28 cellular contexts compared by ENCODE assay signal in genomic region chrX:67939270-67939669, GRCh38.
"Had no signal": no experiment of that assay in that cellular context is flagged by ENCODE, and none has a peak within 500 bp of the region (broad histone marks: within the 10 kb centered on the region; RNA-seq: fewer than 3 reads in every experiment).

No MANE protein-coding gene starts in this region.

- H3K9me3 ChIP-seq: colonic mucosa, esophagus muscularis mucosa, esophagus squamous epithelium, gastrocnemius medialis, gastroesophageal sphincter, heart right ventricle had no signal

- H3K9me3 Mint-ChIP-seq: dendritic cell treated with granulocyte-macrophage colony-stimulating factor and Interleukin-4, amounts not matched to agents 40 ng/mL and 50 ng/mL, for 4 days had no signal

- FAIRE-seq: colon, endometrium, endothelial cell of umbilical vein, frontal cortex had no signal

- H3K4me3 Mint-ChIP-seq: dendritic cell treated with granulocyte-macrophage colony-stimulating factor and Interleukin-4, amounts not matched to agents 40 ng/mL and 50 ng/mL, for 4 days; effector memory CD8-positive, alpha-beta T cell had no signal

- H3K27me3 ChIP-seq: colonic mucosa, esophagus muscularis mucosa, esophagus squamous epithelium, foreskin keratinocyte, gastrocnemius medialis, gastroesophageal sphincter, heart right ventricle had no signal

- H3K36me3 ChIP-seq: colonic mucosa, esophagus muscularis mucosa, esophagus squamous epithelium, gastrocnemius medialis, gastroesophageal sphincter, heart left ventricle, heart right ventricle had no signal

- DNase-seq: colonic mucosa; cortex of kidney; dermis blood vessel endothelial cell; dorsolateral prefrontal cortex; effector CD4-positive, alpha-beta T cell; effector CD8-positive, alpha-beta T cell; effector memory CD4-positive, alpha-beta T cell; effector memory CD8-positive, alpha-beta T cell; erythroblast; esophagus squamous epithelium; foreskin fibroblast; foreskin keratinocyte; foreskin melanocyte; gastrocnemius medialis; glutamatergic neuron; head of caudate nucleus; heart left ventricle; heart right ventricle had no signal

- H3K4me1 ChIP-seq: colonic mucosa, esophagus muscularis mucosa, esophagus squamous epithelium, foreskin keratinocyte, gastrocnemius medialis, gastroesophageal sphincter, heart left ventricle, heart right ventricle had no signal

- H3K4me3 ChIP-seq: colonic mucosa, coronary artery, dorsolateral prefrontal cortex, esophagus muscularis mucosa, esophagus squamous epithelium, gastrocnemius medialis, gastroesophageal sphincter, heart left ventricle, heart right ventricle had no signal

- H3K27ac ChIP-seq: colonic mucosa, coronary artery, dorsolateral prefrontal cortex, epithelial cell of prostate, esophagus muscularis mucosa, esophagus squamous epithelium, foreskin keratinocyte, gastrocnemius medialis, gastroesophageal sphincter, heart left ventricle, heart right ventricle had no signal

- H3K27ac Mint-ChIP-seq: dendritic cell treated with granulocyte-macrophage colony-stimulating factor and Interleukin-4, amounts not matched to agents 40 ng/mL and 50 ng/mL, for 4 days; effector memory CD8-positive, alpha-beta T cell had no signal

- ATAC-seq: effector memory CD8-positive, alpha-beta T cell; esophagus mucosa; foreskin keratinocyte; gastrocnemius medialis; gastroesophageal sphincter; heart left ventricle; heart right ventricle had no signal

- H3K27me3 Mint-ChIP-seq: dendritic cell treated with granulocyte-macrophage colony-stimulating factor and Interleukin-4, amounts not matched to agents 40 ng/mL and 50 ng/mL, for 4 days; effector memory CD8-positive, alpha-beta T cell had no signal
